8 cellular contexts compared by ENCODE assay signal in genomic region chr4:128565565-128566186, GRCh38.
DNase-seq lines count a peak whose midpoint lies in the region; ATAC-seq, FAIRE-seq and TF ChIP-seq lines count a peak whose summit lies in the region.

No MANE protein-coding gene starts in this region.

- no peak for ATAC-seq in GM18502 (IDR thresholded peaks at IDR 0.05; ENCODE audit: poor library complexity, unreplicated experiment)
- ATAC-seq in GM19023 (IDR thresholded peaks at IDR 0.05; ENCODE audit: unreplicated experiment) = no peak

- no peak overlapping the region for H3K4me3 ChIP-seq in cardiac fibroblast (replicated peaks in 1 of 2; ENCODE audit: low read depth in 2 of 2, low read length in 2 of 2)

- DNase-seq in AG20443 (ENCODE audit: low spot score) = peak; percentile 27
- DNase-seq in GM12892 (ENCODE audit: insufficient read length) = peak; percentile 10
- peak; percentile 48 for DNase-seq in NCI-H345 (lab: John Stamatoyannopoulos, UW)
- DNase-seq in cardiac fibroblast (ENCODE audit: low read depth in 2 of 2) = peak; percentile 39 to 66
- DNase-seq in medulla oblongata (ENCODE audit: extremely low spot score) = peak; percentile 20
- DNase-seq in mesenteric fat pad (ENCODE audit: low spot score) = no peak

- no peak for FAIRE-seq in GM12892 (lab: Jason Lieb, UNC)

- no peak for TF ChIP-seq POLR2A in GM12892 (IDR thresholded peaks at IDR 0.05; ENCODE audit: low read depth, low read length)

- TF ChIP-seq CTCF in cardiac fibroblast (IDR thresholded peaks at IDR 0.05; ENCODE audit: low read depth, low read length) = peak; percentile 48
